Comparison of ENCODE assay signal across 8 cellular contexts in the genomic region with DNA sequence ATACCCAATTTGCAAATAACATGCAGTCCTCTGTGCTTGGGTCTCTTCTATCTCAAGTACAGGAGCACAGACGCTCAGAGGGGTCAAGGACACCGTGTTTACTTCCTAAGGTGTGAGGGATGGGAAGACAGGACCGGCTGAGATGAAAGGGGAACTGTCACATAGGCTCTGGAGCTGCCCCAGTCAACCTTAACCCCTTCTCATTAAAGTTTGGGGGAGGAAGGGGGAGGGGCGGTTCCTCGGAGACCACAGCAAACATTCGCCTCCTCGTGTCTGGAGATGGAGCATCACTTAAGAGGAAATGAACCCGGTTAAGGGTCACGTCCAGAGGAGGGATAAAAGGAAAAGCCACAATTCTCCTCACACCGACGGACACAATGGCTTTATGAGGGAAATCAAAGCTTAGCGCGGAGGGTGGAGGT. TPM values are rescaled to one million over a fixed set of nuclear protein-coding genes. Genes with fewer than 3 reads are reported as not detected.
DNase-seq lines count a peak whose midpoint lies in the region; ATAC-seq and TF ChIP-seq lines count a peak whose summit lies in the region.

No MANE protein-coding gene starts in this region.

- H3K4me1 ChIP-seq in body of pancreas = peaks cover 70% of the 10 kb centered on the region
- peaks cover 0 to 24% (median 3%) of the 10 kb centered on the region in 4 donors for H3K4me1 ChIP-seq in right lobe of liver
- H3K4me1 ChIP-seq in tibial nerve = peaks cover 0 to 82% (median 49%) of the 10 kb centered on the region in 4 donors

- no peaks in the 10 kb centered on the region for H3K9me3 Mint-ChIP-seq in activated T-cell treated with anti-CD3 and anti-CD28 coated beads, Interleukin-2, amount 50 U/mL, for 4 hours

- no peaks in the 10 kb centered on the region for H3K36me3 Mint-ChIP-seq in activated T-cell treated with anti-CD3 and anti-CD28 coated beads, Interleukin-2, amount 50 U/mL, for 4 hours (ENCODE audit: insufficient read depth)

- TF ChIP-seq POLR2A in body of pancreas (IDR thresholded peaks at IDR 0.05) (no peak), right lobe of liver (IDR thresholded peaks at IDR 0.05) (no peak), tibial nerve (IDR thresholded peaks at IDR 0.05) (no peak)

- no peak for TF ChIP-seq EP300 in tibial nerve (IDR thresholded peaks at IDR 0.05)

- H3K4me3 Mint-ChIP-seq in activated T-cell treated with anti-CD3 and anti-CD28 coated beads, Interleukin-2, amount 50 U/mL, for 4 hours = peak overlapping the region; percentile 82

- DNase-seq in activated T-cell treated with anti-CD3 and anti-CD28 coated beads, Interleukin-2, amount 50 U/mL, for 4 hours = no peak
- DNase-seq in activated T-cell treated with anti-CD3 and anti-CD28 coated beads for 4 hours (no peak), body of pancreas (no peak), right lobe of liver (no peak), tibial nerve (ENCODE audit: low spot score in 2 of 2) (no peak), NCI-H1048 (lab: John Stamatoyannopoulos, UW) (no peak)

- ATAC-seq in activated T-cell treated with anti-CD3 and anti-CD28 coated beads, Interleukin-2, amount 50 U/mL, for 4 hours = no peak
- ATAC-seq in body of pancreas = peak; percentile 1
- no peak for ATAC-seq in right lobe of liver
- ATAC-seq in HG03521 (IDR thresholded peaks at IDR 0.05; ENCODE audit: unreplicated experiment) = no peak
- no peak for ATAC-seq in HG03378 (IDR thresholded peaks at IDR 0.05; ENCODE audit: unreplicated experiment)

- no peak for TF ChIP-seq CTCF in body of pancreas (IDR thresholded peaks at IDR 0.05)
- TF ChIP-seq CTCF in right lobe of liver (IDR thresholded peaks at IDR 0.05) = no peak
- no peak for TF ChIP-seq CTCF in tibial nerve (IDR thresholded peaks at IDR 0.05)

- H3K9me3 ChIP-seq in body of pancreas (no peaks in the 10 kb centered on the region), right lobe of liver (no peaks in the 10 kb centered on the region), tibial nerve (no peaks in the 10 kb centered on the region)

- peaks cover 32% of the 10 kb centered on the region for H3K27me3 Mint-ChIP-seq in activated T-cell treated with anti-CD3 and anti-CD28 coated beads, Interleukin-2, amount 50 U/mL, for 4 hours (ENCODE audit: low read depth)

- 17 to 19% methylated on average over 13 of the region's 13 CpGs for WGBS in body of pancreas, 2 donors
- WGBS in right lobe of liver (ENCODE audit: insufficient coverage, low coverage, low lambda C conversion rate, missing lambda C conversion rate) = 11% methylated on average over 12 of the region's 13 CpGs
- 7% methylated on average over 13 of the region's 13 CpGs for WGBS in tibial nerve, 2 donors

- H3K27me3 ChIP-seq in body of pancreas = no peaks in the 10 kb centered on the region
- no peaks in the 10 kb centered on the region for H3K27me3 ChIP-seq in right lobe of liver
- no peaks in the 10 kb centered on the region for H3K27me3 ChIP-seq in tibial nerve

- intact Hi-C loops in body of pancreas (cut with DNase I) = no loop called here
- intact Hi-C loops in right lobe of liver (cut with DNase I) = no loop called here

- peaks cover 14% of the 10 kb centered on the region for H3K4me1 Mint-ChIP-seq in activated T-cell treated with anti-CD3 and anti-CD28 coated beads, Interleukin-2, amount 50 U/mL, for 4 hours (ENCODE audit: low read depth)

- peak overlapping the region in 3 of 4 donors; percentile 60 to 78 (median 72) for H3K27ac ChIP-seq in body of pancreas
- no peak overlapping the region for H3K27ac ChIP-seq in right lobe of liver
- peak overlapping the region; percentile 40 to 97 (median 90) for H3K27ac ChIP-seq in tibial nerve

- H3K36me3 ChIP-seq in body of pancreas (replicated peaks in 1 of 2; ENCODE audit: insufficient read depth in 1 of 2, low read depth in 2 of 2) (no peaks in the 10 kb centered on the region), right lobe of liver (no peaks in the 10 kb centered on the region), tibial nerve (no peaks in the 10 kb centered on the region)

- H3K4me3 ChIP-seq in body of pancreas = no peak overlapping the region
- H3K4me3 ChIP-seq in right lobe of liver = peak overlapping the region; percentile 62 to 75 (median 66)
- peak overlapping the region; percentile 57 to 78 (median 69) for H3K4me3 ChIP-seq in tibial nerve

RNA-seq across cellular contexts. Expression of gene SH3PXD2A, which starts 1.1 kb away (rescaled TPM):
- total RNA-seq in activated T-cell treated with anti-CD3 and anti-CD28 coated beads, Interleukin-2, amount 50 U/mL, for 4 hours = 1 to 10 TPM; 2.4 to 2.8 (median 2.4) TPM
- total RNA-seq in body of pancreas (1 to 10 TPM; 7.3 to 9.9 TPM), right lobe of liver (10 to 100 TPM in 3 of 6 experiments, 1 to 10 TPM in 3; 3.0 to 38.3 (median 10.0) TPM), tibial nerve (100 to 1,000 TPM; 128 to 154 (median 136) TPM)

Comparison
In these comparisons a context has a peak if more than half of its experiments do, and no peak if none do; other contexts are left out.
1. H3K27ac ChIP-seq: peak in body of pancreas (3 of 4) and tibial nerve (4 of 4); none in right lobe of liver (0 of 3).
2. H3K4me3 ChIP-seq: peak in right lobe of liver (3 of 3) and tibial nerve (4 of 4); none in body of pancreas (0 of 2).